Comparison of ENCODE assay signal across 1 cellular context in the genomic region with DNA sequence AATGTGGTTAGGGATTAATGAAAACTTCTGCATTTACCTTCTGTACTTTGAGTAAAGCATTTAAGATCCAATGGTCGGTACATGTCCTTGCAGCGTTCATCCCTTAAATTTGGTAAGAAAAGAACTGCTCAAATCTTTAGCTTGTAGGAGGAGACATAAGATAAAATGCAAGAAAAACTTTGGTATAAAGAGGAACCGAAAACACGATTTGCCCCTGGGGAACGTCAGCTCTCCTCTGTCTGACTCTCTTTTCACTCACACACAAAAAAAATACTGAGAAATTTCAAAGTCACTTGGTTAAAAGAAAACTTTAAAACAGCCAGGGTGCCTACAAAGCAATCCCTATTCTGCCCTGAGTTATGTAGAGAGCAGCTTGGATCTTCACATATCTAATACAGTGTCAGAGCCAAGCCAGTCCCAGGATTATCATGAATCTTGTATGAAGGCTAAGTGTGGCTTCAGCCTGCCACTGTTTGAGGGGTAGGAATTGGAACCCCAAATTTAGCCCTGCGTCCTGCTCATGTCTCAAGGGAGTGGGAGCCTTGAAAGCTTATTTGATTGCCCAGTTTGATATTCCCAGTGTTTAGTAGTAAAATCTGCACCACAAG.
TF ChIP-seq lines count a peak whose summit lies in the region.

No MANE protein-coding gene starts in this region.

TF ChIP-seq in GM12878, 131 proteins besides CTCF, POLR2A, EP300 and RAD21 (continued from another document and continues in another):
- TF ChIP-seq, protein P1, sequence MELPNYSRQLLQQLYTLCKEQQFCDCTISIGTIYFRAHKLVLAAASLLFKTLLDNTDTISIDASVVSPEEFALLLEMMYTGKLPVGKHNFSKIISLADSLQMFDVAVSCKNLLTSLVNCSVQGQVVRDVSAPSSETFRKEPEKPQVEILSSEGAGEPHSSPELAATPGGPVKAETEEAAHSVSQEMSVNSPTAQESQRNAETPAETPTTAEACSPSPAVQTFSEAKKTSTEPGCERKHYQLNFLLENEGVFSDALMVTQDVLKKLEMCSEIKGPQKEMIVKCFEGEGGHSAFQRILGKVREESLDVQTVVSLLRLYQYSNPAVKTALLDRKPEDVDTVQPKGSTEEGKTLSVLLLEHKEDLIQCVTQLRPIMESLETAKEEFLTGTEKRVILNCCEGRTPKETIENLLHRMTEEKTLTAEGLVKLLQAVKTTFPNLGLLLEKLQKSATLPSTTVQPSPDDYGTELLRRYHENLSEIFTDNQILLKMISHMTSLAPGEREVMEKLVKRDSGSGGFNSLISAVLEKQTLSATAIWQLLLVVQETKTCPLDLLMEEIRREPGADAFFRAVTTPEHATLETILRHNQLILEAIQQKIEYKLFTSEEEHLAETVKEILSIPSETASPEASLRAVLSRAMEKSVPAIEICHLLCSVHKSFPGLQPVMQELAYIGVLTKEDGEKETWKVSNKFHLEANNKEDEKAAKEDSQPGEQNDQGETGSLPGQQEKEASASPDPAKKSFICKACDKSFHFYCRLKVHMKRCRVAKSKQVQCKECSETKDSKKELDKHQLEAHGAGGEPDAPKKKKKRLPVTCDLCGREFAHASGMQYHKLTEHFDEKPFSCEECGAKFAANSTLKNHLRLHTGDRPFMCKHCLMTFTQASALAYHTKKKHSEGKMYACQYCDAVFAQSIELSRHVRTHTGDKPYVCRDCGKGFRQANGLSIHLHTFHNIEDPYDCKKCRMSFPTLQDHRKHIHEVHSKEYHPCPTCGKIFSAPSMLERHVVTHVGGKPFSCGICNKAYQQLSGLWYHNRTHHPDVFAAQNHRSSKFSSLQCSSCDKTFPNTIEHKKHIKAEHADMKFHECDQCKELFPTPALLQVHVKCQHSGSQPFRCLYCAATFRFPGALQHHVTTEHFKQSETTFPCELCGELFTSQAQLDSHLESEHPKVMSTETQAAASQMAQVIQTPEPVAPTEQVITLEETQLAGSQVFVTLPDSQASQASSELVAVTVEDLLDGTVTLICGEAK (IDR thresholded peaks at IDR 0.05; ENCODE audit: borderline replicate concordance), result no peak
- TF ChIP-seq, protein P2, sequence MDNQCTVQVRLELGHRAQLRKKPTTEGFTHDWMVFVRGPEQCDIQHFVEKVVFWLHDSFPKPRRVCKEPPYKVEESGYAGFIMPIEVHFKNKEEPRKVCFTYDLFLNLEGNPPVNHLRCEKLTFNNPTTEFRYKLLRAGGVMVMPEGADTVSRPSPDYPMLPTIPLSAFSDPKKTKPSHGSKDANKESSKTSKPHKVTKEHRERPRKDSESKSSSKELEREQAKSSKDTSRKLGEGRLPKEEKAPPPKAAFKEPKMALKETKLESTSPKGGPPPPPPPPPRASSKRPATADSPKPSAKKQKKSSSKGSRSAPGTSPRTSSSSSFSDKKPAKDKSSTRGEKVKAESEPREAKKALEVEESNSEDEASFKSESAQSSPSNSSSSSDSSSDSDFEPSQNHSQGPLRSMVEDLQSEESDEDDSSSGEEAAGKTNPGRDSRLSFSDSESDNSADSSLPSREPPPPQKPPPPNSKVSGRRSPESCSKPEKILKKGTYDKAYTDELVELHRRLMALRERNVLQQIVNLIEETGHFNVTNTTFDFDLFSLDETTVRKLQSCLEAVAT (IDR thresholded peaks at IDR 0.05), result 0 out of 2 replicates have a peak, but pooled peaks have one; percentile 24
- TF ChIP-seq ZNF207 (IDR thresholded peaks at IDR 0.05; ENCODE audit: borderline replicate concordance) (no peak; the same call in 1 of the 2 replicates), POLR2AphosphoS2 (IDR thresholded peaks at IDR 0.05; ENCODE audit: low read depth, low read length) (no peak), HDAC2 (IDR thresholded peaks at IDR 0.05) (no peak), CHD1 (IDR thresholded peaks at IDR 0.05; ENCODE audit: low read depth, low read length) (no peak), PAX5 (IDR thresholded peaks at IDR 0.05; ENCODE audit: borderline replicate concordance, low read depth, low read length) (no peak; the same call in 1 of the 2 replicates), CHD2 (IDR thresholded peaks at IDR 0.05; ENCODE audit: borderline replicate concordance, low read depth, low read length) (peak; percentile 26; the same call in 1 of the 2 replicates), STAT3 (IDR thresholded peaks at IDR 0.05; ENCODE audit: low read depth, low read length) (peak; percentile 76; the same call in 1 of the 2 replicates), SUZ12 (IDR thresholded peaks at IDR 0.05; ENCODE audit: unreplicated experiment) (no peak), SRF (IDR thresholded peaks at IDR 0.05; ENCODE audit: low read depth in 2 of 2, low read length in 2 of 2) (no peak), NR2F1 (conservative IDR thresholded peaks at IDR 0.05) (no peak), SUPT20H (IDR thresholded peaks at IDR 0.05; ENCODE audit: borderline replicate concordance, control insufficient read depth, low read depth, low read length) (no peak), SPI1 (IDR thresholded peaks at IDR 0.05; ENCODE audit: borderline replicate concordance, insufficient read depth, low read depth, low read length) (peak; percentile 96), WRNIP1 (IDR thresholded peaks at IDR 0.05; ENCODE audit: borderline replicate concordance, low read depth, low read length) (no peak), GABPA (IDR thresholded peaks at IDR 0.05; ENCODE audit: low read depth) (0 out of 2 replicates have a peak, but pooled peaks have one; percentile 23), NBN (IDR thresholded peaks at IDR 0.05) (0 out of 2 replicates have a peak, but pooled peaks have one; percentile 50), TCF3 (IDR thresholded peaks at IDR 0.05; ENCODE audit: borderline replicate concordance, insufficient read depth, low read depth, low read length) (no peak), EED (IDR thresholded peaks at IDR 0.05; ENCODE audit: low read depth) (peak; percentile 53), KLF5 (IDR thresholded peaks at IDR 0.05; ENCODE audit: partially characterized antibody) (no peak)
- TF ChIP-seq, protein P3, sequence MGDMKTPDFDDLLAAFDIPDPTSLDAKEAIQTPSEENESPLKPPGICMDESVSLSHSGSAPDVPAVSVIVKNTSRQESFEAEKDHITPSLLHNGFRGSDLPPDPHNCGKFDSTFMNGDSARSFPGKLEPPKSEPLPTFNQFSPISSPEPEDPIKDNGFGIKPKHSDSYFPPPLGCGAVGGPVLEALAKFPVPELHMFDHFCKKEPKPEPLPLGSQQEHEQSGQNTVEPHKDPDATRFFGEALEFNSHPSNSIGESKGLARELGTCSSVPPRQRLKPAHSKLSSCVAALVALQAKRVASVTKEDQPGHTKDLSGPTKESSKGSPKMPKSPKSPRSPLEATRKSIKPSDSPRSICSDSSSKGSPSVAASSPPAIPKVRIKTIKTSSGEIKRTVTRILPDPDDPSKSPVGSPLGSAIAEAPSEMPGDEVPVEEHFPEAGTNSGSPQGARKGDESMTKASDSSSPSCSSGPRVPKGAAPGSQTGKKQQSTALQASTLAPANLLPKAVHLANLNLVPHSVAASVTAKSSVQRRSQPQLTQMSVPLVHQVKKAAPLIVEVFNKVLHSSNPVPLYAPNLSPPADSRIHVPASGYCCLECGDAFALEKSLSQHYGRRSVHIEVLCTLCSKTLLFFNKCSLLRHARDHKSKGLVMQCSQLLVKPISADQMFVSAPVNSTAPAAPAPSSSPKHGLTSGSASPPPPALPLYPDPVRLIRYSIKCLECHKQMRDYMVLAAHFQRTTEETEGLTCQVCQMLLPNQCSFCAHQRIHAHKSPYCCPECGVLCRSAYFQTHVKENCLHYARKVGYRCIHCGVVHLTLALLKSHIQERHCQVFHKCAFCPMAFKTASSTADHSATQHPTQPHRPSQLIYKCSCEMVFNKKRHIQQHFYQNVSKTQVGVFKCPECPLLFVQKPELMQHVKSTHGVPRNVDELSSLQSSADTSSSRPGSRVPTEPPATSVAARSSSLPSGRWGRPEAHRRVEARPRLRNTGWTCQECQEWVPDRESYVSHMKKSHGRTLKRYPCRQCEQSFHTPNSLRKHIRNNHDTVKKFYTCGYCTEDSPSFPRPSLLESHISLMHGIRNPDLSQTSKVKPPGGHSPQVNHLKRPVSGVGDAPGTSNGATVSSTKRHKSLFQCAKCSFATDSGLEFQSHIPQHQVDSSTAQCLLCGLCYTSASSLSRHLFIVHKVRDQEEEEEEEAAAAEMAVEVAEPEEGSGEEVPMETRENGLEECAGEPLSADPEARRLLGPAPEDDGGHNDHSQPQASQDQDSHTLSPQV (IDR thresholded peaks at IDR 0.05), result no peak
- TF ChIP-seq, protein P4, sequence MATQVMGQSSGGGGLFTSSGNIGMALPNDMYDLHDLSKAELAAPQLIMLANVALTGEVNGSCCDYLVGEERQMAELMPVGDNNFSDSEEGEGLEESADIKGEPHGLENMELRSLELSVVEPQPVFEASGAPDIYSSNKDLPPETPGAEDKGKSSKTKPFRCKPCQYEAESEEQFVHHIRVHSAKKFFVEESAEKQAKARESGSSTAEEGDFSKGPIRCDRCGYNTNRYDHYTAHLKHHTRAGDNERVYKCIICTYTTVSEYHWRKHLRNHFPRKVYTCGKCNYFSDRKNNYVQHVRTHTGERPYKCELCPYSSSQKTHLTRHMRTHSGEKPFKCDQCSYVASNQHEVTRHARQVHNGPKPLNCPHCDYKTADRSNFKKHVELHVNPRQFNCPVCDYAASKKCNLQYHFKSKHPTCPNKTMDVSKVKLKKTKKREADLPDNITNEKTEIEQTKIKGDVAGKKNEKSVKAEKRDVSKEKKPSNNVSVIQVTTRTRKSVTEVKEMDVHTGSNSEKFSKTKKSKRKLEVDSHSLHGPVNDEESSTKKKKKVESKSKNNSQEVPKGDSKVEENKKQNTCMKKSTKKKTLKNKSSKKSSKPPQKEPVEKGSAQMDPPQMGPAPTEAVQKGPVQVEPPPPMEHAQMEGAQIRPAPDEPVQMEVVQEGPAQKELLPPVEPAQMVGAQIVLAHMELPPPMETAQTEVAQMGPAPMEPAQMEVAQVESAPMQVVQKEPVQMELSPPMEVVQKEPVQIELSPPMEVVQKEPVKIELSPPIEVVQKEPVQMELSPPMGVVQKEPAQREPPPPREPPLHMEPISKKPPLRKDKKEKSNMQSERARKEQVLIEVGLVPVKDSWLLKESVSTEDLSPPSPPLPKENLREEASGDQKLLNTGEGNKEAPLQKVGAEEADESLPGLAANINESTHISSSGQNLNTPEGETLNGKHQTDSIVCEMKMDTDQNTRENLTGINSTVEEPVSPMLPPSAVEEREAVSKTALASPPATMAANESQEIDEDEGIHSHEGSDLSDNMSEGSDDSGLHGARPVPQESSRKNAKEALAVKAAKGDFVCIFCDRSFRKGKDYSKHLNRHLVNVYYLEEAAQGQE (IDR thresholded peaks at IDR 0.05; ENCODE audit: low read depth, low read length), result no peak
- TF ChIP-seq, protein P5, sequence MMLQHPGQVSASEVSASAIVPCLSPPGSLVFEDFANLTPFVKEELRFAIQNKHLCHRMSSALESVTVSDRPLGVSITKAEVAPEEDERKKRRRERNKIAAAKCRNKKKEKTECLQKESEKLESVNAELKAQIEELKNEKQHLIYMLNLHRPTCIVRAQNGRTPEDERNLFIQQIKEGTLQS (IDR thresholded peaks at IDR 0.05; ENCODE audit: borderline replicate concordance, extremely low read depth, low read depth, low read length), result no peak
- TF ChIP-seq, protein P6, sequence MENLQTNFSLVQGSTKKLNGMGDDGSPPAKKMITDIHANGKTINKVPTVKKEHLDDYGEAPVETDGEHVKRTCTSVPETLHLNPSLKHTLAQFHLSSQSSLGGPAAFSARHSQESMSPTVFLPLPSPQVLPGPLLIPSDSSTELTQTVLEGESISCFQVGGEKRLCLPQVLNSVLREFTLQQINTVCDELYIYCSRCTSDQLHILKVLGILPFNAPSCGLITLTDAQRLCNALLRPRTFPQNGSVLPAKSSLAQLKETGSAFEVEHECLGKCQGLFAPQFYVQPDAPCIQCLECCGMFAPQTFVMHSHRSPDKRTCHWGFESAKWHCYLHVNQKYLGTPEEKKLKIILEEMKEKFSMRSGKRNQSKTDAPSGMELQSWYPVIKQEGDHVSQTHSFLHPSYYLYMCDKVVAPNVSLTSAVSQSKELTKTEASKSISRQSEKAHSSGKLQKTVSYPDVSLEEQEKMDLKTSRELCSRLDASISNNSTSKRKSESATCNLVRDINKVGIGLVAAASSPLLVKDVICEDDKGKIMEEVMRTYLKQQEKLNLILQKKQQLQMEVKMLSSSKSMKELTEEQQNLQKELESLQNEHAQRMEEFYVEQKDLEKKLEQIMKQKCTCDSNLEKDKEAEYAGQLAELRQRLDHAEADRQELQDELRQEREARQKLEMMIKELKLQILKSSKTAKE (IDR thresholded peaks at IDR 0.05; ENCODE audit: low read depth, poor library complexity, severe bottlenecking), result peak; percentile 76
- TF ChIP-seq, protein P7, sequence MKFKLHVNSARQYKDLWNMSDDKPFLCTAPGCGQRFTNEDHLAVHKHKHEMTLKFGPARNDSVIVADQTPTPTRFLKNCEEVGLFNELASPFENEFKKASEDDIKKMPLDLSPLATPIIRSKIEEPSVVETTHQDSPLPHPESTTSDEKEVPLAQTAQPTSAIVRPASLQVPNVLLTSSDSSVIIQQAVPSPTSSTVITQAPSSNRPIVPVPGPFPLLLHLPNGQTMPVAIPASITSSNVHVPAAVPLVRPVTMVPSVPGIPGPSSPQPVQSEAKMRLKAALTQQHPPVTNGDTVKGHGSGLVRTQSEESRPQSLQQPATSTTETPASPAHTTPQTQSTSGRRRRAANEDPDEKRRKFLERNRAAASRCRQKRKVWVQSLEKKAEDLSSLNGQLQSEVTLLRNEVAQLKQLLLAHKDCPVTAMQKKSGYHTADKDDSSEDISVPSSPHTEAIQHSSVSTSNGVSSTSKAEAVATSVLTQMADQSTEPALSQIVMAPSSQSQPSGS (IDR thresholded peaks at IDR 0.05; ENCODE audit: low read length), result peak; percentile 43
- TF ChIP-seq, protein P8, sequence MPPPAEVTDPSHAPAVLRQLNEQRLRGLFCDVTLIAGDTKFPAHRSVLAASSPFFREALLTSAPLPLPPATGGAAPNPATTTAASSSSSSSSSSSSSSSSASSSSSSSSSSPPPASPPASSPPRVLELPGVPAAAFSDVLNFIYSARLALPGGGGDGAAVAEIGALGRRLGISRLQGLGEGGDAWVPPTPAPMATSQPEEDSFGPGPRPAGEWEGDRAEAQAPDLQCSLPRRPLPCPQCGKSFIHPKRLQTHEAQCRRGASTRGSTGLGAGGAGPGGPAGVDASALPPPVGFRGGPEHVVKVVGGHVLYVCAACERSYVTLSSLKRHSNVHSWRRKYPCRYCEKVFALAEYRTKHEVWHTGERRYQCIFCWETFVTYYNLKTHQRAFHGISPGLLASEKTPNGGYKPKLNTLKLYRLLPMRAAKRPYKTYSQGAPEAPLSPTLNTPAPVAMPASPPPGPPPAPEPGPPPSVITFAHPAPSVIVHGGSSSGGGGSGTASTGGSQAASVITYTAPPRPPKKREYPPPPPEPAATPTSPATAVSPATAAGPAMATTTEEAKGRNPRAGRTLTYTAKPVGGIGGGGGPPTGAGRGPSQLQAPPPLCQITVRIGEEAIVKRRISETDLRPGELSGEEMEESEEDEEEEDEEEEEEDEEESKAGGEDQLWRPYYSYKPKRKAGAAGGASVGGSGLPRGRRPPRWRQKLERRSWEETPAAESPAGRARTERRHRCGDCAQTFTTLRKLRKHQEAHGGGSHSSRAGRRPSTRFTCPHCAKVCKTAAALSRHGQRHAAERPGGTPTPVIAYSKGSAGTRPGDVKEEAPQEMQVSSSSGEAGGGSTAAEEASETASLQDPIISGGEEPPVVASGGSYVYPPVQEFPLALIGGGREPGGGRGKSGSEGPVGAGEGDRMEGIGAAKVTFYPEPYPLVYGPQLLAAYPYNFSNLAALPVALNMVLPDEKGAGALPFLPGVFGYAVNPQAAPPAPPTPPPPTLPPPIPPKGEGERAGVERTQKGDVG (CRISPR knock-in tag; IDR thresholded peaks at IDR 0.05), result no peak
- TF ChIP-seq, protein P9, sequence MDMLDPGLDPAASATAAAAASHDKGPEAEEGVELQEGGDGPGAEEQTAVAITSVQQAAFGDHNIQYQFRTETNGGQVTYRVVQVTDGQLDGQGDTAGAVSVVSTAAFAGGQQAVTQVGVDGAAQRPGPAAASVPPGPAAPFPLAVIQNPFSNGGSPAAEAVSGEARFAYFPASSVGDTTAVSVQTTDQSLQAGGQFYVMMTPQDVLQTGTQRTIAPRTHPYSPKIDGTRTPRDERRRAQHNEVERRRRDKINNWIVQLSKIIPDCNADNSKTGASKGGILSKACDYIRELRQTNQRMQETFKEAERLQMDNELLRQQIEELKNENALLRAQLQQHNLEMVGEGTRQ (IDR thresholded peaks at IDR 0.05; ENCODE audit: borderline replicate concordance, low read depth, low read length), result no peak
